In the genomic region with DNA sequence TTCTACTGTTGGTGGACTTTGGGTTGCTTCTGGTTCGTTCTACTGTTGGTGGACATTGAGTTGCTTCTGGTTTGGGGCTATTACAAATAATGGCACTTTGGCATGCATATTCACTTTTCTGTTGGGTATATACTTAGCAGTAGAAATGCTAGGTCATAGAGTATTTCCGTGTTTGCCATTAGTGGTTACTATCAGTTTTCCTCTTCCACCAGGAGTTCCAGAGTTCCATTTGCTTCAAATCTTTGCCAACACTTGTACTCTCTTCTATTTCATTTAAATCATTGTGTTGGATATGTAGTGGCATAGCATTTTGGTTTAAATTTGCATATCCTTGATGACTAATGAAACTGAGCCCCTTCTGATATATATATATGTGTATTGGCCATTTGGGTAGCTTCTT, we compare ENCODE assay signal across 16 cellular contexts. TPM values are rescaled to one million over a fixed set of nuclear protein-coding genes. Genes with fewer than 3 reads are reported as not detected.
DNase-seq lines count a peak whose midpoint lies in the region; ATAC-seq and TF ChIP-seq lines count a peak whose summit lies in the region.
"Had no signal": no experiment of that assay in that cellular context is flagged by ENCODE, and none has a peak within 500 bp of the region (broad histone marks: within the 10 kb centered on the region; RNA-seq: fewer than 3 reads in every experiment).

No MANE protein-coding gene starts in this region.

- H3K27ac Mint-ChIP-seq in natural killer cell treated with Interleukin-12 subunit alpha and Interleukin-12 subunit beta and Interleukin-15 and Interleukin-18, amount 100 ng/mL, for 72 hours = peak overlapping the region; percentile 77 to 84
- H3K27ac Mint-ChIP-seq in natural killer cell = peak overlapping the region in 1 of 2 donors; percentile 27
- peak overlapping the region; percentile 72 for H3K27ac Mint-ChIP-seq in dendritic cell treated with granulocyte-macrophage colony-stimulating factor and Interleukin-4, amounts not matched to agents 40 ng/mL and 50 ng/mL, for 4 days
- peak overlapping the region; percentile 25 for H3K27ac Mint-ChIP-seq in progenitor cell of endocrine pancreas
- H3K27ac Mint-ChIP-seq in naive thymus-derived CD8-positive, alpha-beta T cell = no peak overlapping the region
- H3K27ac Mint-ChIP-seq: CD4-positive, CD25-positive, alpha-beta regulatory T cell had no signal

- H3K27me3 Mint-ChIP-seq in natural killer cell treated with Interleukin-12 subunit alpha and Interleukin-12 subunit beta and Interleukin-15 and Interleukin-18, amount 100 ng/mL, for 72 hours = no peaks in the 10 kb centered on the region
- no peaks in the 10 kb centered on the region for H3K27me3 Mint-ChIP-seq in natural killer cell (ENCODE audit: low read depth in 2 of 2)
- H3K27me3 Mint-ChIP-seq in dendritic cell treated with granulocyte-macrophage colony-stimulating factor and Interleukin-4, amounts not matched to agents 40 ng/mL and 50 ng/mL, for 4 days = no peaks in the 10 kb centered on the region
- no peaks in the 10 kb centered on the region for H3K27me3 Mint-ChIP-seq in progenitor cell of endocrine pancreas
- no peaks in the 10 kb centered on the region for H3K27me3 Mint-ChIP-seq in naive thymus-derived CD8-positive, alpha-beta T cell
- H3K27me3 Mint-ChIP-seq: CD4-positive, CD25-positive, alpha-beta regulatory T cell had no signal

- H3K4me1 Mint-ChIP-seq in natural killer cell treated with Interleukin-12 subunit alpha and Interleukin-12 subunit beta and Interleukin-15 and Interleukin-18, amount 100 ng/mL, for 72 hours (ENCODE audit: low read depth in 2 of 2) = peaks cover 14 to 23% of the 10 kb centered on the region in 2 donors
- peaks cover 27 to 35% of the 10 kb centered on the region in 2 donors for H3K4me1 Mint-ChIP-seq in natural killer cell
- H3K4me1 Mint-ChIP-seq in dendritic cell treated with granulocyte-macrophage colony-stimulating factor and Interleukin-4, amounts not matched to agents 40 ng/mL and 50 ng/mL, for 4 days (ENCODE audit: low read depth) = peaks cover 59% of the 10 kb centered on the region
- H3K4me1 Mint-ChIP-seq in progenitor cell of endocrine pancreas (ENCODE audit: low read depth) = peaks cover 20% of the 10 kb centered on the region
- H3K4me1 Mint-ChIP-seq in naive thymus-derived CD8-positive, alpha-beta T cell = peaks cover 21 to 62% (median 43%) of the 10 kb centered on the region in 4 donors

- no peak for TF ChIP-seq CTCF in natural killer cell (IDR thresholded peaks at IDR 0.05)
- no peak for TF ChIP-seq CTCF in progenitor cell of endocrine pancreas (IDR thresholded peaks at IDR 0.05; ENCODE audit: unreplicated experiment)

- no peaks in the 10 kb centered on the region for H3K9me3 Mint-ChIP-seq in natural killer cell treated with Interleukin-12 subunit alpha and Interleukin-12 subunit beta and Interleukin-15 and Interleukin-18, amount 100 ng/mL, for 72 hours
- H3K9me3 Mint-ChIP-seq in natural killer cell = no peaks in the 10 kb centered on the region
- H3K9me3 Mint-ChIP-seq in dendritic cell treated with granulocyte-macrophage colony-stimulating factor and Interleukin-4, amounts not matched to agents 40 ng/mL and 50 ng/mL, for 4 days = no peaks in the 10 kb centered on the region
- H3K9me3 Mint-ChIP-seq in progenitor cell of endocrine pancreas (ENCODE audit: low read depth) = no peaks in the 10 kb centered on the region
- no peaks in the 10 kb centered on the region for H3K9me3 Mint-ChIP-seq in naive thymus-derived CD8-positive, alpha-beta T cell

- DNase-seq in natural killer cell treated with Interleukin-12 subunit alpha and Interleukin-12 subunit beta and Interleukin-15 and Interleukin-18, amount 100 ng/mL, for 72 hours (ENCODE audit: low spot score) = no peak
- no peak for DNase-seq in natural killer cell
- DNase-seq in progenitor cell of endocrine pancreas (ENCODE audit: low spot score, unreplicated experiment) = no peak
- DNase-seq in naive thymus-derived CD8-positive, alpha-beta T cell = no peak
- DNase-seq in stimulated activated CD4-positive, alpha-beta T cell treated with anti-CD3 and anti-CD28 coated beads, Interleukin-2, amount 100 ng/mL, for 24 hours = no peak
- DNase-seq in NCI-H128 (lab: John Stamatoyannopoulos, UW; ENCODE audit: unreplicated experiment) = no peak
- DNase-seq: BE2C; CD4-positive, CD25-positive, alpha-beta regulatory T cell; EL; MM.1S; NCI-H1105; NCI-H2029 treated with DMSO at 0.1 percent for 48 hours; NCI-H345; NCI-H524; Right ventricle myocardium superior had no signal

- intact Hi-C loops in natural killer cell (cut with micrococcal nuclease) = no loop called here
- intact Hi-C loops in dendritic cell treated with granulocyte-macrophage colony-stimulating factor and Interleukin-4, amounts not matched to agents 40 ng/mL and 50 ng/mL, for 4 days (cut with micrococcal nuclease) = no loop called here

- ATAC-seq in natural killer cell treated with Interleukin-12 subunit alpha and Interleukin-12 subunit beta and Interleukin-15 and Interleukin-18, amount 100 ng/mL, for 72 hours = no peak
- no peak for ATAC-seq in natural killer cell
- no peak for ATAC-seq in naive thymus-derived CD8-positive, alpha-beta T cell

- peak overlapping the region; percentile 55 for H3K4me3 Mint-ChIP-seq in natural killer cell treated with Interleukin-12 subunit alpha and Interleukin-12 subunit beta and Interleukin-15 and Interleukin-18, amount 100 ng/mL, for 72 hours
- H3K4me3 Mint-ChIP-seq in natural killer cell = no peak overlapping the region
- no peak overlapping the region for H3K4me3 Mint-ChIP-seq in dendritic cell treated with granulocyte-macrophage colony-stimulating factor and Interleukin-4, amounts not matched to agents 40 ng/mL and 50 ng/mL, for 4 days
- H3K4me3 Mint-ChIP-seq in progenitor cell of endocrine pancreas (ENCODE audit: low read depth) = no peak overlapping the region
- no peak overlapping the region for H3K4me3 Mint-ChIP-seq in naive thymus-derived CD8-positive, alpha-beta T cell
- H3K4me3 Mint-ChIP-seq: CD4-positive, CD25-positive, alpha-beta regulatory T cell had no signal

- H3K36me3 Mint-ChIP-seq in natural killer cell treated with Interleukin-12 subunit alpha and Interleukin-12 subunit beta and Interleukin-15 and Interleukin-18, amount 100 ng/mL, for 72 hours = no peaks in the 10 kb centered on the region
- no peaks in the 10 kb centered on the region for H3K36me3 Mint-ChIP-seq in natural killer cell
- peaks cover 17% of the 10 kb centered on the region for H3K36me3 Mint-ChIP-seq in dendritic cell treated with granulocyte-macrophage colony-stimulating factor and Interleukin-4, amounts not matched to agents 40 ng/mL and 50 ng/mL, for 4 days (ENCODE audit: low read depth)
- peaks cover 12% of the 10 kb centered on the region for H3K36me3 Mint-ChIP-seq in progenitor cell of endocrine pancreas (ENCODE audit: insufficient read depth)
- H3K36me3 Mint-ChIP-seq in naive thymus-derived CD8-positive, alpha-beta T cell = peaks cover 0 to 15% (median 9%) of the 10 kb centered on the region in 3 donors

- POLR2A ChIA-PET in naive thymus-derived CD8-positive, alpha-beta T cell (lab: Charles Lee) = interaction anchor here (0.9 kb wide), 1 partner anchor 10 kb away, joined by 3 read pairs; no protein-coding TSS in a partner anchor

RNA-seq across cellular contexts. Expression of a gene that starts 15.2 kb away (rescaled TPM):
- total RNA-seq in natural killer cell treated with Interleukin-12 subunit alpha and Interleukin-12 subunit beta and Interleukin-15 and Interleukin-18, amount 100 ng/mL, for 72 hours = 10 to 100 TPM; 12.7 to 14.6 TPM
- 10 to 100 TPM; 14.0 to 14.5 (median 14.4) TPM for total RNA-seq in natural killer cell
- 31.8 and 33.3 TPM in 2 replicates for total RNA-seq in progenitor cell of endocrine pancreas
- total RNA-seq in naive thymus-derived CD8-positive, alpha-beta T cell = 10 to 100 TPM; 10.2 to 11.4 TPM
- 10 to 100 TPM; 15.4 to 17.3 (median 17.1) TPM for polyA plus RNA-seq in naive thymus-derived CD8-positive, alpha-beta T cell

RNA-seq across cellular contexts. Expression of a gene that starts 35.2 kb away (rescaled TPM):
- 10 to 100 TPM; 59.6 to 84.9 TPM for total RNA-seq in natural killer cell treated with Interleukin-12 subunit alpha and Interleukin-12 subunit beta and Interleukin-15 and Interleukin-18, amount 100 ng/mL, for 72 hours
- 10 to 100 TPM; 29.1 to 34.3 (median 33.8) TPM for total RNA-seq in natural killer cell
- 53.5 and 60.7 TPM in 2 replicates for total RNA-seq in progenitor cell of endocrine pancreas
- 10 to 100 TPM; 58.5 to 61.4 TPM for total RNA-seq in naive thymus-derived CD8-positive, alpha-beta T cell
- 10 to 100 TPM; 50.3 to 52.7 (median 51.9) TPM for polyA plus RNA-seq in naive thymus-derived CD8-positive, alpha-beta T cell

Comparison
In these comparisons a context has a peak if more than half of its experiments do, and no peak if none do; other contexts are left out.
1. H3K27ac Mint-ChIP-seq: peak in natural killer cell treated with Interleukin-12 subunit alpha and Interleukin-12 subunit beta and Interleukin-15 and Interleukin-18, amount 100 ng/mL, for 72 hours (2 of 2), dendritic cell treated with granulocyte-macrophage colony-stimulating factor and Interleukin-4, amounts not matched to agents 40 ng/mL and 50 ng/mL, for 4 days (single experiment) and progenitor cell of endocrine pancreas (single experiment); none in naive thymus-derived CD8-positive, alpha-beta T cell (0 of 10).